In genomic region chr14:68468437-68469207, GRCh38 we compare ENCODE assay signal across 1 cellular context.
A peak's percentile ranks its signal among the peaks of the same experiment; 100 is the strongest.
TF ChIP-seq lines count a peak whose summit lies in the region.

No MANE protein-coding gene starts in this region.

TF ChIP-seq in A549, 52 proteins besides CTCF, POLR2A, EP300 and RAD21 (continued from another document):
- TF ChIP-seq REST (IDR thresholded peaks at IDR 0.05) (peak; percentile 36; the same call in 1 of the 2 replicates), MAZ (IDR thresholded peaks at IDR 0.05; ENCODE audit: borderline replicate concordance, low read depth, low read length) (no peak)
TF ChIP-seq in A549: peak in this region for 2.
